Comparison of ENCODE assay signal across 9 cellular contexts in the genomic region with DNA sequence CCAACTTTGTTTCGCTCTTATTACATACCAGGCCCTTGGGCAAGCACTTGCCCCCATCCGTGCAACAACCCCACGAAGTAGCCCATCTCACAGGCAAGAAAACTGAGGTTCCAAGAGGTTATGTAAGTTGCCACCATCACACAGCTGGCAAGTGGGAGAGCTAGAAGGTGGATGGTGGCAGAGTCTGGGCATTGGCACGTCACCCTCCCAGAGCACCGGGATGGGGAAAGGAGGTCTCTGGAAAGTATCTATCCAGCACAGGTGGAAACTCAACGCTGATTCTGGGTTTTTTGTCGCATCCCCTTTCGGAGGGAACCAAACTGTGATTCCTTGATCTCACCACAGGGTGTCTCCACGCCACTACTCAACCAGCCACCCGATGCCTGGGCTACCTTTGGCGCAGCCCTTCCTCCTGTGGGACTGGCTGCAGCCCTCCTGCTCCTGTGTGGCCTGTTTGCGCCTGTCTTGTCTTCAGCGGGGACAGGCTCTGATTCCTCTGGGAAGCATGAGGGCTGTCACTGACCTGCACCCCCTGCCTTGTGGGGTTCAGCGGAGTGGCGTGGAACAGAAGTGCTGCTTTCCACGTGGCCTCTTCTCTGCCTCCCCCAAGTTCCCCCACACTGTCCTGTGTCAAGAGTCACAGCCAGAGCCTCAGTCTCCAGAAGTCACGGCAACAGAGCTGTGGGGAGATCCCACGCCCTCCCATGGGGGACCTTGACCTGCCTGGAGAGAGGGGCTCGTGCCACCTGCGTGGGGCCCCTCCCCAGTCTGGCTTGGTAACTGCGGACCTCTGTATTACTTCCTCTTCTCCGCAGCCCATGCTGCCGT. TPM values are rescaled to one million over a fixed set of nuclear protein-coding genes. Genes with fewer than 3 reads are reported as not detected.
A peak's percentile ranks its signal among the peaks of the same experiment; 100 is the strongest.
DNase-seq lines count a peak whose midpoint lies in the region; ATAC-seq and TF ChIP-seq lines count a peak whose summit lies in the region.
"Had no signal": no experiment of that assay in that cellular context is flagged by ENCODE, and none has a peak within 500 bp of the region (broad histone marks: within the 10 kb centered on the region; RNA-seq: fewer than 3 reads in every experiment).

No MANE protein-coding gene starts in this region.

- H3K4me1 Mint-ChIP-seq in effector memory CD8-positive, alpha-beta T cell (ENCODE audit: low read depth in 2 of 2): peaks cover 4% of the 10 kb centered on the region in 2 donors
- peaks cover 13% of the 10 kb centered on the region for H3K4me1 Mint-ChIP-seq in stimulated activated memory B cell treated with anti-CD40 and anti-IgM and Interleukin-4, amounts not matched to agents 10 μg/mL and 1 μg/mL and 100 μg/mL, for 72 hours

- ATAC-seq in GM19372 (IDR thresholded peaks at IDR 0.05; ENCODE audit: low read depth, unreplicated experiment) (peak; percentile 50), lung (ENCODE audit: insufficient read depth, low FRiP score) (no peak), GM21360 (IDR thresholded peaks at IDR 0.05; ENCODE audit: unreplicated experiment) (no peak)
- ATAC-seq in effector memory CD8-positive, alpha-beta T cell (replicated peaks): peak; percentile 50
- peak; percentile 63 for ATAC-seq in stimulated activated memory B cell treated with anti-CD40 and anti-IgM and Interleukin-4, amounts not matched to agents 10 μg/mL and 1 μg/mL and 100 μg/mL, for 72 hours

- H3K9me3 ChIP-seq in lung (ENCODE audit: control insufficient read depth in 2 of 2, insufficient read depth in 1 of 2, low read length in 1 of 2): no peaks in the 10 kb centered on the region

- peaks cover 57 to 88% of the 10 kb centered on the region in 2 donors for H3K27me3 Mint-ChIP-seq in effector memory CD8-positive, alpha-beta T cell
- peaks cover 75% of the 10 kb centered on the region for H3K27me3 Mint-ChIP-seq in stimulated activated memory B cell treated with anti-CD40 and anti-IgM and Interleukin-4, amounts not matched to agents 10 μg/mL and 1 μg/mL and 100 μg/mL, for 72 hours

- H3K4me1 ChIP-seq in lung (ENCODE audit: control insufficient read depth in 2 of 2, insufficient read depth in 2 of 2, low read length in 2 of 2): peaks cover 0 to 12% of the 10 kb centered on the region in 2 donors

- no peaks in the 10 kb centered on the region for H3K27me3 ChIP-seq in lung (ENCODE audit: control insufficient read depth, insufficient read depth)

- H3K36me3 ChIP-seq in lung (ENCODE audit: control insufficient read depth in 2 of 2, insufficient read depth in 2 of 2, low read length in 2 of 2): no peaks in the 10 kb centered on the region

- DNase-seq in NCI-H2029 treated with DMSO at 0.1 percent for 48 hours (lab: John Stamatoyannopoulos, UW) (peak; percentile 36), lung (ENCODE audit: low spot score) (peak; percentile 59)
- peak; percentile 22 to 27 for DNase-seq in activated CD4-positive, alpha-beta T cell treated with anti-CD3 and anti-CD28 coated beads for 4 hours
- peak in 2 of 3 experiments; percentile 20 to 23 for DNase-seq in effector memory CD8-positive, alpha-beta T cell

- H3K4me3 Mint-ChIP-seq in effector memory CD8-positive, alpha-beta T cell: no peak overlapping the region
- no peak overlapping the region for H3K4me3 Mint-ChIP-seq in stimulated activated memory B cell treated with anti-CD40 and anti-IgM and Interleukin-4, amounts not matched to agents 10 μg/mL and 1 μg/mL and 100 μg/mL, for 72 hours

- WGBS in lung, 2 donors: 23 to 33% methylated on average over 23 of the region's 23 CpGs

- no peaks in the 10 kb centered on the region for H3K9me3 Mint-ChIP-seq in effector memory CD8-positive, alpha-beta T cell
- no peaks in the 10 kb centered on the region for H3K9me3 Mint-ChIP-seq in stimulated activated memory B cell treated with anti-CD40 and anti-IgM and Interleukin-4, amounts not matched to agents 10 μg/mL and 1 μg/mL and 100 μg/mL, for 72 hours

- peak; percentile 82 for TF ChIP-seq CTCF in C4-2B (conservative IDR thresholded peaks at IDR 0.05)
- TF ChIP-seq CTCF in lung (IDR thresholded peaks at IDR 0.05; ENCODE audit: control extremely low read depth, extremely low read depth): peak; percentile 74

- H3K36me3 Mint-ChIP-seq in effector memory CD8-positive, alpha-beta T cell (ENCODE audit: insufficient read depth): no peaks in the 10 kb centered on the region
- no peaks in the 10 kb centered on the region for H3K36me3 Mint-ChIP-seq in stimulated activated memory B cell treated with anti-CD40 and anti-IgM and Interleukin-4, amounts not matched to agents 10 μg/mL and 1 μg/mL and 100 μg/mL, for 72 hours

- no peak overlapping the region for H3K4me3 ChIP-seq in lung
- H3K4me3 ChIP-seq: skin epidermis had no signal

- H3K27ac ChIP-seq in C4-2B (no peak overlapping the region), lung (ENCODE audit: low read depth in 1 of 2, low read length in 1 of 2) (no peak overlapping the region)
- H3K27ac ChIP-seq: skin epidermis had no signal

- no peak overlapping the region for H3K27ac Mint-ChIP-seq in effector memory CD8-positive, alpha-beta T cell
- no peak overlapping the region for H3K27ac Mint-ChIP-seq in stimulated activated memory B cell treated with anti-CD40 and anti-IgM and Interleukin-4, amounts not matched to agents 10 μg/mL and 1 μg/mL and 100 μg/mL, for 72 hours

RNA-seq across cellular contexts. Expression of a gene that starts 34.4 kb away (rescaled TPM):
- 10 to 100 TPM in 1 of 2 donors, 1 to 10 TPM in 1; 4.4 to 26.6 TPM for total RNA-seq in lung
- polyA plus RNA-seq in lung: 10 to 100 TPM; 13.0 to 20.7 TPM

RNA-seq across cellular contexts. Expression of a gene that starts 38.6 kb away (rescaled TPM):
- total RNA-seq in lung: 10 to 100 TPM in 1 of 2 donors, 1 to 10 TPM in 1; 7.7 to 27.4 TPM
- polyA plus RNA-seq in lung: 10 to 100 TPM in 1 of 2 donors, 1 to 10 TPM in 1; 8.2 to 15.8 TPM

Comparison
In these comparisons a context has a peak if more than half of its experiments do, and no peak if none do; other contexts are left out.
1. ATAC-seq: peak in GM19372 (single experiment), effector memory CD8-positive, alpha-beta T cell (single experiment) and stimulated activated memory B cell treated with anti-CD40 and anti-IgM and Interleukin-4, amounts not matched to agents 10 μg/mL and 1 μg/mL and 100 μg/mL, for 72 hours (single experiment); none in lung (single experiment) and GM21360 (single experiment).
2. Peak in every context shown above with its lines, with median percentiles within 50 percentile points of each other: DNase-seq.